ENCODE assay signal across 8 cellular contexts in genomic region chr19:18167975-18168645, GRCh38. TPM values are rescaled to one million over a fixed set of nuclear protein-coding genes. Genes with fewer than 3 reads are reported as not detected.
DNase-seq lines count a peak whose midpoint lies in the region; ATAC-seq and TF ChIP-seq lines count a peak whose summit lies in the region.

No MANE protein-coding gene starts in this region.

- H3K4me1 ChIP-seq in KMS-11 (ENCODE audit: low read depth, poor library complexity, severe bottlenecking) = no peaks in the 10 kb centered on the region

- no peak overlapping the region for H2AFZ ChIP-seq in KMS-11 (ENCODE audit: low read depth)

- no peaks in the 10 kb centered on the region for H4K20me1 ChIP-seq in KMS-11 (ENCODE audit: insufficient read depth)

- H3K27me3 ChIP-seq in KMS-11 (ENCODE audit: insufficient read depth, low read depth) (no peaks in the 10 kb centered on the region), dorsolateral prefrontal cortex (no peaks in the 10 kb centered on the region)

- peak; percentile 75 for DNase-seq in DMS 273 (lab: John Stamatoyannopoulos, UW; ENCODE audit: unreplicated experiment)
- DNase-seq in DMS 273 treated with DMSO at 0.1 percent for 48 hours (lab: John Stamatoyannopoulos, UW) = no peak
- peak; percentile 48 to 60 for DNase-seq in activated CD4-positive, alpha-beta T cell treated with anti-CD3 and anti-CD28 coated beads for 4 hours
- DNase-seq in dorsolateral prefrontal cortex = peak in 3 of 10 donors; percentile 34 to 64 (median 45)
- DNase-seq in naive thymus-derived CD8-positive, alpha-beta T cell = peak; percentile 40 to 75 (median 59)
- DNase-seq in NCI-H2227 treated with DMSO at 0.1 percent for 48 hours (lab: John Stamatoyannopoulos, UW) = no peak

- H3K9ac ChIP-seq in KMS-11 = no peak overlapping the region

- no peaks in the 10 kb centered on the region for H3K79me2 ChIP-seq in KMS-11 (ENCODE audit: insufficient read depth, low read depth)

- H3K4me3 ChIP-seq in KMS-11 (IDR thresholded peaks at IDR 0.05; ENCODE audit: insufficient read depth, low read depth, low read length) (no peak overlapping the region), dorsolateral prefrontal cortex (no peak overlapping the region)

- TF ChIP-seq CTCF in KMS-11 (conservative IDR thresholded peaks at IDR 0.05; ENCODE audit: low read depth, low read length) = peak; percentile 77
- TF ChIP-seq CTCF in dorsolateral prefrontal cortex (IDR thresholded peaks at IDR 0.05 in 54 of 56, conservative IDR thresholded peaks at IDR 0.05 in 2 of 56; ENCODE audit: low read depth in 1 of 56, partially characterized antibody in 56 of 56) = peak; percentile 45 to 84 (median 73)

- POLR2A ChIA-PET in naive thymus-derived CD8-positive, alpha-beta T cell (lab: Charles Lee) = interaction anchor here (0.5 to 1.2 kb wide), 5 partner anchors 24 to 309 kb away, joined by 3 to 6 read pairs (median 3); no protein-coding TSS in a partner anchor

- no peak overlapping the region for H3K4me2 ChIP-seq in KMS-11

- no peak overlapping the region for H3K27ac ChIP-seq in KMS-11
- peak overlapping the region in 5 of 59 donors; percentile 5 to 35 (median 18) for H3K27ac ChIP-seq in dorsolateral prefrontal cortex

- H3K4me1 Mint-ChIP-seq in naive thymus-derived CD8-positive, alpha-beta T cell = peaks cover 3 to 32% (median 5%) of the 10 kb centered on the region in 4 donors

- no peaks in the 10 kb centered on the region for H3K36me3 ChIP-seq in KMS-11 (ENCODE audit: insufficient read depth)

- H3K9me3 Mint-ChIP-seq in naive thymus-derived CD8-positive, alpha-beta T cell = no peaks in the 10 kb centered on the region

- intact Hi-C loops in dorsolateral prefrontal cortex (cut with DNase I) = loop anchor here in 1 of 2 donors (2.0 kb wide), 1 partner anchor 161 kb away; no protein-coding TSS in a partner anchor

- H3K27ac Mint-ChIP-seq in naive thymus-derived CD8-positive, alpha-beta T cell = peak overlapping the region in 5 of 10 donors; percentile 9 to 52 (median 34)

- H3K4me3 Mint-ChIP-seq in naive thymus-derived CD8-positive, alpha-beta T cell = no peak overlapping the region

- peak; percentile 94 to 95 for ATAC-seq in naive thymus-derived CD8-positive, alpha-beta T cell
- ATAC-seq in HG03442 (IDR thresholded peaks at IDR 0.05; ENCODE audit: unreplicated experiment) = no peak

- H3K27me3 Mint-ChIP-seq in naive thymus-derived CD8-positive, alpha-beta T cell = no peaks in the 10 kb centered on the region

- peaks cover 0 to 52% (median 9%) of the 10 kb centered on the region in 3 donors for H3K36me3 Mint-ChIP-seq in naive thymus-derived CD8-positive, alpha-beta T cell

RNA-seq across cellular contexts. Expression of gene IFI30, which starts 5.5 kb away (rescaled TPM):
- 10 to 100 TPM in 35 of 120 experiments, 1 to 10 TPM in 68, under 1 TPM in 9, not detected in 8; 0.30 to 75.4 (median 7.3) TPM for total RNA-seq in dorsolateral prefrontal cortex
- 10 to 100 TPM; 13.7 to 15.3 TPM for total RNA-seq in naive thymus-derived CD8-positive, alpha-beta T cell
- 1 to 10 TPM; 3.3 to 7.1 (median 5.4) TPM for polyA plus RNA-seq in naive thymus-derived CD8-positive, alpha-beta T cell

RNA-seq across cellular contexts. Expression of gene PIK3R2, which starts 15.1 kb away (rescaled TPM):
- 10 to 100 TPM; 32.9 to 92.3 (median 63.4) TPM for total RNA-seq in dorsolateral prefrontal cortex
- 10 to 100 TPM; 20.9 to 21.5 TPM for total RNA-seq in naive thymus-derived CD8-positive, alpha-beta T cell
- polyA plus RNA-seq in naive thymus-derived CD8-positive, alpha-beta T cell = 10 to 100 TPM in 1 of 3 donors, 1 to 10 TPM in 2; 1.5 to 11.7 (median 3.6) TPM

RNA-seq across cellular contexts. Expression of gene MPV17L2, which starts 24.9 kb away (rescaled TPM):
- total RNA-seq in dorsolateral prefrontal cortex = 10 to 100 TPM in 12 of 120 experiments, 1 to 10 TPM in 108; 3.8 to 12.2 (median 7.5) TPM
- total RNA-seq in naive thymus-derived CD8-positive, alpha-beta T cell = 1 to 10 TPM; 5.8 to 7.0 TPM
- 10 to 100 TPM in 1 of 3 donors, 1 to 10 TPM in 2; 5.1 to 12.2 (median 9.4) TPM for polyA plus RNA-seq in naive thymus-derived CD8-positive, alpha-beta T cell

RNA-seq across cellular contexts. Expression of gene RAB3A, which starts 35.7 kb away (rescaled TPM):
- 100 to 1,000 TPM; 110 to 560 (median 402) TPM for total RNA-seq in dorsolateral prefrontal cortex
- total RNA-seq in naive thymus-derived CD8-positive, alpha-beta T cell = 1 to 10 TPM; 2.9 to 3.8 TPM
- 1 to 10 TPM; 1.3 to 2.3 (median 1.8) TPM for polyA plus RNA-seq in naive thymus-derived CD8-positive, alpha-beta T cell

RNA-seq across cellular contexts. Expression of gene PDE4C, which starts 58.1 kb away (rescaled TPM):
- total RNA-seq in dorsolateral prefrontal cortex = 10 to 100 TPM in 12 of 120 experiments, 1 to 10 TPM in 107, under 1 TPM in 1; 0.81 to 14.6 (median 4.8) TPM
- total RNA-seq in naive thymus-derived CD8-positive, alpha-beta T cell = not detected
- not detected for polyA plus RNA-seq in naive thymus-derived CD8-positive, alpha-beta T cell

Comparison
In these comparisons a context has a peak if more than half of its experiments do, and no peak if none do; other contexts are left out.
1. DNase-seq: peak in DMS 273 (single experiment), activated CD4-positive, alpha-beta T cell treated with anti-CD3 and anti-CD28 coated beads for 4 hours (2 of 2) and naive thymus-derived CD8-positive, alpha-beta T cell (10 of 10); none in DMS 273 treated with DMSO at 0.1 percent for 48 hours (single experiment) and NCI-H2227 treated with DMSO at 0.1 percent for 48 hours (single experiment).